ENCODE assay signal across 29 cellular contexts in genomic region chr22:22912722-22913253, GRCh38. TPM values are rescaled to one million over a fixed set of nuclear protein-coding genes. Genes with fewer than 3 reads are reported as not detected.
"Had no signal": no experiment of that assay in that cellular context is flagged by ENCODE, and none has a peak within 500 bp of the region (broad histone marks: within the 10 kb centered on the region; RNA-seq: fewer than 3 reads in every experiment).

No MANE protein-coding gene starts in this region.

- DNase-seq: activated CD4-positive, alpha-beta memory T cell treated with anti-CD3 and anti-CD28 coated beads for 36 hours; activated CD4-positive, alpha-beta T cell treated with anti-CD3 and anti-CD28 coated beads, Interleukin-2, amount 10 ng/mL, durations not matched to agents 7 days and 5 days; activated CD4-positive, CD25-positive, alpha-beta regulatory T cell; activated CD8-positive, alpha-beta memory T cell treated with anti-CD3 and anti-CD28 coated beads for 24 hours; activated effector memory CD4-positive, alpha-beta T cell treated with anti-CD3 and anti-CD28 coated beads, Interleukin-2, amount 50 U/mL, for 16 hours; activated naive CD4-positive, alpha-beta T cell treated with Interleukin-2 at 50 U/mL for 16 hours; activated naive CD8-positive, alpha-beta T cell treated with anti-CD3 and anti-CD28 coated beads, Interleukin-2, amount 50 U/mL, for 24 hours; activated T-cell treated with anti-CD3 and anti-CD28 coated beads, Interleukin-2, amount 50 U/mL, for 4 hours; amniotic stem cell; Karpas-422; MM.1S; NCI-H1105; NCI-H1436; NCI-H1694 treated with DMSO at 0.1 percent for 48 hours; NCI-H2029 treated with DMSO at 0.1 percent for 48 hours; NCI-H345; NCI-H510A; NCI-H526 treated with DMSO at 0.1 percent for 48 hours; NCI-H82; PC-3; SHP77; T-helper 17 cell; T-helper 9 cell had no signal

- H3K9me3 Mint-ChIP-seq: activated CD4-positive, alpha-beta memory T cell treated with anti-CD3 and anti-CD28 coated beads for 36 hours; activated CD4-positive, alpha-beta T cell treated with anti-CD3 and anti-CD28 coated beads, Interleukin-2, amount 10 ng/mL, durations not matched to agents 7 days and 5 days; activated naive CD4-positive, alpha-beta T cell treated with anti-CD3 and anti-CD28 coated beads, Interleukin-2, amount 50 U/mL, for 72 hours; activated naive CD8-positive, alpha-beta T cell treated with anti-CD3 and anti-CD28 coated beads, Interleukin-2, amount 50 U/mL, for 24 hours; activated T-cell treated with anti-CD3 and anti-CD28 coated beads, Interleukin-2, amount 50 U/mL, for 4 hours; central memory CD8-positive, alpha-beta T cell had no signal

- H3K36me3 Mint-ChIP-seq: activated CD4-positive, alpha-beta memory T cell treated with anti-CD3 and anti-CD28 coated beads for 36 hours; activated naive CD4-positive, alpha-beta T cell treated with anti-CD3 and anti-CD28 coated beads, Interleukin-2, amount 50 U/mL, for 72 hours; brain had no signal

- H3K9me3 ChIP-seq: SJSA1 had no signal

- H3K27ac Mint-ChIP-seq: activated CD4-positive, alpha-beta memory T cell treated with anti-CD3 and anti-CD28 coated beads for 36 hours; activated CD4-positive, alpha-beta T cell treated with anti-CD3 and anti-CD28 coated beads, Interleukin-2, amount 10 ng/mL, durations not matched to agents 7 days and 5 days; activated naive CD4-positive, alpha-beta T cell treated with anti-CD3 and anti-CD28 coated beads, Interleukin-2, amount 50 U/mL, for 72 hours; activated naive CD8-positive, alpha-beta T cell treated with anti-CD3 and anti-CD28 coated beads, Interleukin-2, amount 50 U/mL, for 24 hours; brain; T-helper 17 cell had no signal

- H3K27me3 ChIP-seq: SJSA1 had no signal

- H3K27me3 Mint-ChIP-seq: activated naive CD8-positive, alpha-beta T cell treated with anti-CD3 and anti-CD28 coated beads, Interleukin-2, amount 50 U/mL, for 24 hours had no signal

- H3K4me1 ChIP-seq: SJSA1 had no signal

- H3K27ac ChIP-seq: SJSA1 had no signal

- ATAC-seq: activated naive CD4-positive, alpha-beta T cell treated with anti-CD3 and anti-CD28 coated beads, Interleukin-2, amount 50 U/mL, for 72 hours; activated naive CD8-positive, alpha-beta T cell treated with anti-CD3 and anti-CD28 coated beads, Interleukin-2, amount 50 U/mL, for 24 hours; activated T-cell treated with anti-CD3 and anti-CD28 coated beads, Interleukin-2, amount 50 U/mL, for 4 hours; PC-3; SK-N-SH treated with all-trans-retinoic acid at 6 μM for 48 hours; T-helper 17 cell had no signal

- H3K4me1 Mint-ChIP-seq: activated CD4-positive, alpha-beta T cell treated with anti-CD3 and anti-CD28 coated beads, Interleukin-2, amount 10 ng/mL, durations not matched to agents 7 days and 5 days; brain; central memory CD8-positive, alpha-beta T cell had no signal

- H3K4me3 Mint-ChIP-seq: activated CD4-positive, alpha-beta memory T cell treated with anti-CD3 and anti-CD28 coated beads for 36 hours; activated CD4-positive, alpha-beta T cell treated with anti-CD3 and anti-CD28 coated beads, Interleukin-2, amount 10 ng/mL, durations not matched to agents 7 days and 5 days; activated naive CD8-positive, alpha-beta T cell treated with anti-CD3 and anti-CD28 coated beads, Interleukin-2, amount 50 U/mL, for 24 hours; activated T-cell treated with anti-CD3 and anti-CD28 coated beads, Interleukin-2, amount 50 U/mL, for 4 hours; brain; central memory CD8-positive, alpha-beta T cell; T-helper 17 cell had no signal

- H3K4me3 ChIP-seq: SJSA1 had no signal

- H3K36me3 ChIP-seq: SJSA1 had no signal

RNA-seq across cellular contexts. Expression of gene IGLL5, which starts 25.2 kb away (rescaled TPM):
- total RNA-seq: activated CD4-positive, alpha-beta memory T cell treated with anti-CD3 and anti-CD28 coated beads for 36 hours; activated CD4-positive, alpha-beta T cell treated with anti-CD3 and anti-CD28 coated beads, Interleukin-2, amount 10 ng/mL, durations not matched to agents 7 days and 5 days; activated naive CD4-positive, alpha-beta T cell treated with anti-CD3 and anti-CD28 coated beads, Interleukin-2, amount 50 U/mL, for 72 hours; astrocyte; PC-3; SJSA1 had no signal
